Comparison of ENCODE assay signal across 2 cellular contexts in the genomic region with DNA sequence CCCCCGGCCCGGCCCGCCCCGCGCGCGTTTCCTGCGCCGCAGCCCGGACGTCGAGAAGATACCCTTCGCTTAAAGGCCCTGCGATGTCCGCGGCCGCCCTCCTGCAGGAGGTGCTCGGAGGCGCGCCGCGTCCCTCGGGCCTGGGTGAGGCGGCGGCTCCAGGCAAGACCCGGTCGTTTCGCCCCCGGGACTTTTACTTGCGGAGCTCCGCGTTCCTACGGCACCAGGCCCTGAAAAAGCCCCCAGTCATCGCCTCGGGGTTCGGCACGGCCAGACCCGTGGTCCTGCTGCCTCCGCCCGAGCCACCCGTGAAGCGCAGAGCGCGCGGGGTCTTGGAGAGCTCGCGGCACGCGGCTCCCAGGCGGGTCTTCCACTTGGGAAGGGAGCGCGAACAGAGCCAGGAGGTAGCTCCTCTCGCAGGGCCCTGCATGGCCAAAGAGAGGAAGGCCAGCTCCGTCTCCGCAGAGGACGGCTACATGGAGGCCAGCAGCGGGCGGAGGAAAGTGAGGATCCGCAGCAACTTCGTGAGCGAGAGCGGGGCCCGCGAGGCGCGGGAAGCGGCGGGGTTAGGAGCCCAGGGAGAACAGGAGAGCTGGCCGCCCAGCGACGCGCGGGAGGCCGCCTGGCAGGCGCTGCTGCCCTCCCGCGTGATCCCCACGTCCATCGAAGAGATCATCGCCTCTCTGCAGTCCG.
A peak's percentile ranks its signal among the peaks of the same experiment; 100 is the strongest.
TF ChIP-seq lines count a peak whose summit lies in the region.

No MANE protein-coding gene starts in this region.

TF ChIP-seq in IMR-90, 13 proteins besides CTCF, POLR2A, EP300 and RAD21:
- TF ChIP-seq BHLHE40 (IDR thresholded peaks at IDR 0.05; ENCODE audit: low read depth, low read length) (no peak), MAFK (IDR thresholded peaks at IDR 0.05; ENCODE audit: low read depth, low read length) (no peak), MAZ (IDR thresholded peaks at IDR 0.05; ENCODE audit: borderline replicate concordance, low read depth, low read length) (no peak), CEBPB (IDR thresholded peaks at IDR 0.05; ENCODE audit: low read depth, low read length) (no peak), NFE2L2 (IDR thresholded peaks at IDR 0.05; ENCODE audit: low read depth, low read length) (no peak), MXI1 (IDR thresholded peaks at IDR 0.05; ENCODE audit: borderline replicate concordance, low read depth, low read length) (no peak), RFX5 (IDR thresholded peaks at IDR 0.05; ENCODE audit: low read depth, low read length) (no peak), RCOR1 (IDR thresholded peaks at IDR 0.05; ENCODE audit: insufficient replicate concordance, low read length) (no peak), SMC3 (IDR thresholded peaks at IDR 0.05; ENCODE audit: low read depth, low read length) (no peak), FOS (IDR thresholded peaks at IDR 0.05; ENCODE audit: low read depth, low read length) (no peak), CHD1 (IDR thresholded peaks at IDR 0.05; ENCODE audit: low read depth, low read length) (no peak)
- TF ChIP-seq, protein P1, sequence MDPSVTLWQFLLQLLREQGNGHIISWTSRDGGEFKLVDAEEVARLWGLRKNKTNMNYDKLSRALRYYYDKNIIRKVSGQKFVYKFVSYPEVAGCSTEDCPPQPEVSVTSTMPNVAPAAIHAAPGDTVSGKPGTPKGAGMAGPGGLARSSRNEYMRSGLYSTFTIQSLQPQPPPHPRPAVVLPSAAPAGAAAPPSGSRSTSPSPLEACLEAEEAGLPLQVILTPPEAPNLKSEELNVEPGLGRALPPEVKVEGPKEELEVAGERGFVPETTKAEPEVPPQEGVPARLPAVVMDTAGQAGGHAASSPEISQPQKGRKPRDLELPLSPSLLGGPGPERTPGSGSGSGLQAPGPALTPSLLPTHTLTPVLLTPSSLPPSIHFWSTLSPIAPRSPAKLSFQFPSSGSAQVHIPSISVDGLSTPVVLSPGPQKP (IDR thresholded peaks at IDR 0.05; ENCODE audit: borderline replicate concordance, low read depth, low read length) = no peak
- TF ChIP-seq, protein P2, sequence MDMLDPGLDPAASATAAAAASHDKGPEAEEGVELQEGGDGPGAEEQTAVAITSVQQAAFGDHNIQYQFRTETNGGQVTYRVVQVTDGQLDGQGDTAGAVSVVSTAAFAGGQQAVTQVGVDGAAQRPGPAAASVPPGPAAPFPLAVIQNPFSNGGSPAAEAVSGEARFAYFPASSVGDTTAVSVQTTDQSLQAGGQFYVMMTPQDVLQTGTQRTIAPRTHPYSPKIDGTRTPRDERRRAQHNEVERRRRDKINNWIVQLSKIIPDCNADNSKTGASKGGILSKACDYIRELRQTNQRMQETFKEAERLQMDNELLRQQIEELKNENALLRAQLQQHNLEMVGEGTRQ (IDR thresholded peaks at IDR 0.05; ENCODE audit: low read depth, low read length) = no peak

TF ChIP-seq in endothelial cell of umbilical vein, 7 proteins besides CTCF, POLR2A, EP300 and RAD21:
- peak; percentile 28 for TF ChIP-seq EZH2 (IDR thresholded peaks at IDR 0.05; ENCODE audit: borderline replicate concordance, low read depth, low read length, severe bottlenecking)
- no peak for TF ChIP-seq MYC (IDR thresholded peaks at IDR 0.05; ENCODE audit: low read depth, low read length)
